ENCODE assay signal across 16 cellular contexts in genomic region chr4:111988514-111988913, GRCh38.
A peak's percentile ranks its signal among the peaks of the same experiment; 100 is the strongest.
DNase-seq lines count a peak whose midpoint lies in the region; ATAC-seq and TF ChIP-seq lines count a peak whose summit lies in the region.
"Had no signal": no experiment of that assay in that cellular context is flagged by ENCODE, and none has a peak within 500 bp of the region (broad histone marks: within the 10 kb centered on the region; RNA-seq: fewer than 3 reads in every experiment).

No MANE protein-coding gene starts in this region.

- no peak for ATAC-seq in HG02885 (IDR thresholded peaks at IDR 0.05; ENCODE audit: poor library complexity, unreplicated experiment)

- no peaks in the 10 kb centered on the region for H3K36me3 ChIP-seq in left ventricle myocardium inferior
- H3K36me3 ChIP-seq: BLaER1 had no signal

- intact Hi-C loops in left ventricle myocardium inferior (cut with micrococcal nuclease): no loop called here

- DNase-seq in NCI-H2081 (lab: John Stamatoyannopoulos, UW) (peak; percentile 3), NCI-H2081 treated with DMSO at 0.1 percent for 48 hours (lab: John Stamatoyannopoulos, UW) (no peak), NCI-H1930 (lab: John Stamatoyannopoulos, UW) (peak; percentile 60 to 73), SK-MEL-5 (ENCODE audit: low read depth, low spot score) (peak; percentile 20), epithelial cell of esophagus (ENCODE audit: low read depth) (peak; percentile 52), left ventricle myocardium inferior (no peak), germinal center (ENCODE audit: low spot score) (no peak)
- DNase-seq: 8988T; CD4-positive, alpha-beta memory T cell; DMS153; DMS79; GDM1; GM23248; HCEC 1CT had no signal

- H3K27ac ChIP-seq in left ventricle myocardium inferior (replicated peaks): no peak overlapping the region
- H3K27ac ChIP-seq: BLaER1, GM23248 had no signal

- H3K4me3 ChIP-seq in epithelial cell of esophagus (ENCODE audit: low read length) (no peak overlapping the region), left ventricle myocardium inferior (no peak overlapping the region)
- H3K4me3 ChIP-seq: BLaER1, GM23248 had no signal

- in situ Hi-C loops in SK-MEL-5 (cut with HindIII; ENCODE audit: low pct_unique_long_range_greater_than_20kb, low sequenced_read_pairs): no loop called here

- H3K27me3 ChIP-seq in left ventricle myocardium inferior (ENCODE audit: low read depth): peaks cover 45% of the 10 kb centered on the region
- H3K27me3 ChIP-seq: BLaER1 had no signal

- TF ChIP-seq CTCF in epithelial cell of esophagus (IDR thresholded peaks at IDR 0.05; ENCODE audit: insufficient read depth, low read depth, low read length, missing control alignments) (no peak), left ventricle myocardium inferior (IDR thresholded peaks at IDR 0.05; ENCODE audit: borderline replicate concordance) (no peak)

- H3K9me3 ChIP-seq in left ventricle myocardium inferior (replicated peaks): no peaks in the 10 kb centered on the region
- H3K9me3 ChIP-seq: BLaER1 had no signal

- H3K4me1 ChIP-seq in left ventricle myocardium inferior: no peaks in the 10 kb centered on the region
- H3K4me1 ChIP-seq: BLaER1 had no signal

Comparison
In these comparisons a context has a peak if more than half of its experiments do, and no peak if none do; other contexts are left out.
1. DNase-seq: peak in NCI-H2081 (2 of 2), NCI-H1930 (2 of 2), SK-MEL-5 (single experiment) and epithelial cell of esophagus (single experiment); none in NCI-H2081 treated with DMSO at 0.1 percent for 48 hours (single experiment), left ventricle myocardium inferior (single experiment) and germinal center (single experiment).